Comparison of ENCODE assay signal across 9 cellular contexts in the genomic region with DNA sequence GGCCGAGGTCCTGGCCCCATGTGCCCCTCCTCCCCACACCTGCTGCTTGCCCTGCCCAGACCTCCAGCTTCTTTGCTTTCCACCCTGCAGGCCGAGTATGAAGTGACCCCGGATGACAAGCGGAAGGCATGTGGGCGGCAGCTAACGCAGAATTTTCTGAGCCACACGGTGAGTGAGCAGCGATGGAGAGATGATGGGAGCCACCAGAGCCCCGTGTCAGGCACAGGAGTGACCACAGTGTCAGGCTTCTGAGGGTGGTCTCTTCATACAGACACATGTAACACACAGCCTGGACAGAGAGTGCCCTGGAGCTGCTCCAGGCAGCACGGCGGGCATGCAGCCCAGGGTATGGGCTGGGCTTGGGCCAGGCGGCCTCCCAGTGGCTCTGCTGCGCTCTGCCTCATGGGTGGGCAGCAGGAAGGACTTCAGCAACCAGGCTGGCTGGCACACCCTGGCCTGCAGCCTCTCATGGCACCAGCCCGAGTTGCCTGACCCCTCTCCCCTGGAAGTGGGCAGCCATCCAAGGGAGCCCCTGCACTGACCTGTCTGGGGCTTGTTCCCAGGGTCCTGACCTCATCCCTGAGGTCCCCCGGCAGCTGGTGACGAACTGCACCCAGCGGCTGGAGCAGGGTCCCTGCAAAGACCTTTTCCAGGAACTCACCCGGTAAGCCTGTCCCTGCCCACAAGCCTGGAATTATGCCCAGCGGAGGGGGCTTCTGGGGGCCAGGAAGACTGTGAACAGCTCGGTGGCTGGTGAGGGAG. TPM values are rescaled to one million over a fixed set of nuclear protein-coding genes. Genes with fewer than 3 reads are reported as not detected.
DNase-seq lines count a peak whose midpoint lies in the region; ATAC-seq, FAIRE-seq and TF ChIP-seq lines count a peak whose summit lies in the region.
"Had no signal": no experiment of that assay in that cellular context is flagged by ENCODE, and none has a peak within 500 bp of the region (broad histone marks: within the 10 kb centered on the region; RNA-seq: fewer than 3 reads in every experiment).

No MANE protein-coding gene starts in this region.

- H3K27ac Mint-ChIP-seq in T-cell = peak overlapping the region; percentile 95

- no peak overlapping the region for H3K9ac ChIP-seq in duodenal mucosa (ENCODE audit: low read depth in 1 of 2, low read length in 2 of 2)

- DNase-seq in GM12864 (ENCODE audit: low read depth) (no peak), T-cell (peak in 1 of 34 experiments; percentile 1), NCI-H446 (lab: John Stamatoyannopoulos, UW) (no peak), GM12892 (ENCODE audit: insufficient read length) (no peak), NCI-H128 (lab: John Stamatoyannopoulos, UW; ENCODE audit: unreplicated experiment) (no peak), KBM-7 (no peak)
- DNase-seq: NCI-H345 had no signal

- no peak for FAIRE-seq in GM12892 (lab: Jason Lieb, UNC)

- CTCF ChIA-PET in T-cell (lab: Charles Lee) = interaction anchor here in 1 of 2 donors (0.8 to 2.1 kb wide), 7 partner anchors 8 to 43 kb away, joined by 3 to 19 read pairs (median 10); no protein-coding TSS in a partner anchor

- H3K4me1 ChIP-seq in duodenal mucosa (ENCODE audit: control insufficient read depth in 1 of 2, insufficient read depth in 2 of 2, low read length in 2 of 2) = peaks cover 32 to 55% of the 10 kb centered on the region in 2 donors

- H3K9me3 Mint-ChIP-seq in T-cell = no peaks in the 10 kb centered on the region

- peak overlapping the region; percentile 52 to 79 (median 68) for H3K4me3 Mint-ChIP-seq in T-cell

- peaks cover 22% of the 10 kb centered on the region for H3K36me3 Mint-ChIP-seq in T-cell

- H3K36me3 ChIP-seq in duodenal mucosa (ENCODE audit: control insufficient read depth in 1 of 2, insufficient read depth in 2 of 2, low read length in 2 of 2) = peaks cover 48 to 63% of the 10 kb centered on the region in 2 donors

- H3K27me3 Mint-ChIP-seq in T-cell = no peaks in the 10 kb centered on the region

- H3K4me3 ChIP-seq in GM12864 (ENCODE audit: low read depth, low read length) (peak overlapping the region; percentile 26), duodenal mucosa (ENCODE audit: low read depth in 1 of 2, low read length in 2 of 2) (no peak overlapping the region), skin epidermis (peak overlapping the region in 1 of 7 experiments; percentile 0)

- no peaks in the 10 kb centered on the region for H3K27me3 ChIP-seq in duodenal mucosa (ENCODE audit: control insufficient read depth in 1 of 2, insufficient read depth in 2 of 2, low read length in 2 of 2)

- in situ Hi-C loops in KBM-7 (cut with MboI; ENCODE audit: low pct_unique_long_range_greater_than_20kb, low sequenced_read_pairs) = no loop called here

- H3K27ac ChIP-seq in duodenal mucosa (ENCODE audit: low read depth, low read length) = peak overlapping the region; percentile 5
- peak overlapping the region in 17 of 21 experiments; percentile 36 to 96 (median 81) for H3K27ac ChIP-seq in skin epidermis

- H3K4me1 Mint-ChIP-seq in T-cell = peaks cover 69 to 89% (median 86%) of the 10 kb centered on the region in 3 donors

- no peaks in the 10 kb centered on the region for H3K9me3 ChIP-seq in duodenal mucosa (ENCODE audit: control insufficient read depth in 1 of 2, low read length in 2 of 2)

- POLR2A ChIA-PET in T-cell (lab: Charles Lee) = interaction anchor here in 1 of 2 donors (1.2 to 1.5 kb wide), 2 partner anchors 14 to 23 kb away, joined by 4 to 27 read pairs; a partner anchor contains a TSS

- TF ChIP-seq POLR2A in GM12892 (IDR thresholded peaks at IDR 0.05; ENCODE audit: low read depth, low read length) = no peak

- no peak for TF ChIP-seq CTCF in GM12864 (IDR thresholded peaks at IDR 0.05; ENCODE audit: low read depth, low read length, missing control alignments)

- ATAC-seq in T-cell (replicated peaks in 1 of 4) = no peak

RNA-seq across cellular contexts. Expression of a gene that starts 5.8 kb away (rescaled TPM):
- 100 to 1,000 TPM; 196 to 226 (median 216) TPM for total RNA-seq in T-cell
- polyA plus RNA-seq in GM12892 (2012; ENCODE audit: missing spikeins) = 26.9 TPM

RNA-seq across cellular contexts. Expression of a gene that starts 14.3 kb away (rescaled TPM):
- total RNA-seq in T-cell = 10 to 100 TPM in 4 of 5 donors, 1 to 10 TPM in 1; 9.5 to 28.2 (median 12.3) TPM
- 0.34 TPM for polyA plus RNA-seq in GM12892 (2012; ENCODE audit: missing spikeins)

RNA-seq across cellular contexts. Expression of a gene that starts 23.0 kb away (rescaled TPM):
- under 1 TPM in 4 of 5 donors, not detected in 1; 0.28 to 0.98 (median 0.42) TPM for total RNA-seq in T-cell
- 0.74 TPM for polyA plus RNA-seq in GM12892 (2012; ENCODE audit: missing spikeins)

RNA-seq across cellular contexts. Expression of a gene that starts 31.9 kb away (rescaled TPM):
- not detected for total RNA-seq in T-cell
- not detected for polyA plus RNA-seq in GM12892 (2012; ENCODE audit: missing spikeins)

RNA-seq across cellular contexts. Expression of a gene that starts 41.1 kb away (rescaled TPM):
- total RNA-seq in T-cell = 10 to 100 TPM; 11.6 to 41.3 (median 21.1) TPM
- polyA plus RNA-seq in GM12892 (2012; ENCODE audit: missing spikeins) = 6.8 TPM
